Comparison of ENCODE assay signal across 9 cellular contexts in genomic region chr17:66915204-66915611, GRCh38. TPM values are rescaled to one million over a fixed set of nuclear protein-coding genes. Genes with fewer than 3 reads are reported as not detected.
DNase-seq lines count a peak whose midpoint lies in the region; ATAC-seq and TF ChIP-seq lines count a peak whose summit lies in the region.
"Had no signal": no experiment of that assay in that cellular context is flagged by ENCODE, and none has a peak within 500 bp of the region (broad histone marks: within the 10 kb centered on the region; RNA-seq: fewer than 3 reads in every experiment).

No MANE protein-coding gene starts in this region.

- H3K4me1 ChIP-seq in Caco-2: no peaks in the 10 kb centered on the region
- no peaks in the 10 kb centered on the region for H3K4me1 ChIP-seq in lower lobe of right lung

- CTCF ChIA-PET in Caco-2 (lab: Charles Lee): interaction anchor here (0.5 to 1.5 kb wide), 7 partner anchors 15 to 407 kb away, joined by 3 to 15 read pairs (median 3); no protein-coding TSS in a partner anchor
- CTCF ChIA-PET in activated CD8-positive, alpha-beta memory T cell treated with anti-CD3 and anti-CD28 coated beads, Interleukin-2, amount 10 ng/mL, durations not matched to agents 7 days and 5 days (lab: Charles Lee): interaction anchor here (0.6 kb wide), 1 partner anchor 153 kb away, joined by 3 read pairs; no protein-coding TSS in a partner anchor

- intact Hi-C loops in Caco-2 (cut with micrococcal nuclease; ENCODE audit: unreplicated experiment): loop anchor here (1.0 to 2.0 kb wide), 2 partner anchors 38 to 60 kb away; no protein-coding TSS in a partner anchor
- intact Hi-C loops in lower lobe of right lung (cut with DNase I): no loop called here

- ATAC-seq in lower lobe of right lung (peak; percentile 75 to 85), GM21447 (IDR thresholded peaks at IDR 0.05; ENCODE audit: unreplicated experiment) (no peak), GM19035 (IDR thresholded peaks at IDR 0.05; ENCODE audit: unreplicated experiment) (no peak)
- ATAC-seq in activated CD8-positive, alpha-beta memory T cell treated with anti-CD3 and anti-CD28 coated beads, Interleukin-2, amount 10 ng/mL, durations not matched to agents 7 days and 5 days: no peak

- peaks cover 20% of the 10 kb centered on the region for H3K9me3 Mint-ChIP-seq in Caco-2 (ENCODE audit: unreplicated experiment)
- H3K9me3 Mint-ChIP-seq in activated CD8-positive, alpha-beta memory T cell treated with anti-CD3 and anti-CD28 coated beads, Interleukin-2, amount 10 ng/mL, durations not matched to agents 7 days and 5 days (ENCODE audit: low read depth): no peaks in the 10 kb centered on the region

- H3K9me3 ChIP-seq in Caco-2 (no peaks in the 10 kb centered on the region), lower lobe of right lung (no peaks in the 10 kb centered on the region)

- H3K4me3 ChIP-seq in Caco-2 (ENCODE audit: low read depth, low read length) (no peak overlapping the region), astrocyte of the cerebellum (ENCODE audit: low read depth, low read length) (no peak overlapping the region), lower lobe of right lung (no peak overlapping the region)

- POLR2A ChIA-PET in Caco-2 (lab: Charles Lee): no interaction called here

- no peak overlapping the region for H3K27ac ChIP-seq in lower lobe of right lung

- no peaks in the 10 kb centered on the region for H3K27me3 Mint-ChIP-seq in Caco-2 (ENCODE audit: insufficient read depth, unreplicated experiment)
- peaks cover 12% of the 10 kb centered on the region for H3K27me3 Mint-ChIP-seq in activated CD8-positive, alpha-beta memory T cell treated with anti-CD3 and anti-CD28 coated beads, Interleukin-2, amount 10 ng/mL, durations not matched to agents 7 days and 5 days

- no peak for TF ChIP-seq EP300 in Ishikawa (IDR thresholded peaks at IDR 0.05; ENCODE audit: borderline replicate concordance)

- no peak overlapping the region for H3K27ac Mint-ChIP-seq in Caco-2 (ENCODE audit: unreplicated experiment)
- H3K27ac Mint-ChIP-seq in activated CD8-positive, alpha-beta memory T cell treated with anti-CD3 and anti-CD28 coated beads, Interleukin-2, amount 10 ng/mL, durations not matched to agents 7 days and 5 days: no peak overlapping the region
- H3K27ac Mint-ChIP-seq: activated B cell treated with CpG ODN at 0.5 μM for 24 hours had no signal

- DNase-seq in Caco-2 (peak in 1 of 2 experiments; percentile 58), astrocyte of the cerebellum (ENCODE audit: low read depth) (no peak), lower lobe of right lung (peak; percentile 57), inferior parietal cortex (ENCODE audit: extremely low spot score) (no peak)
- no peak for DNase-seq in activated CD8-positive, alpha-beta memory T cell treated with anti-CD3 and anti-CD28 coated beads, Interleukin-2, amount 10 ng/mL, durations not matched to agents 7 days and 5 days
- DNase-seq: activated B cell treated with CpG ODN at 0.5 μM for 24 hours had no signal

- H3K36me3 ChIP-seq in Caco-2 (ENCODE audit: control insufficient read depth, insufficient read depth, low read length): no peaks in the 10 kb centered on the region
- no peaks in the 10 kb centered on the region for H3K36me3 ChIP-seq in lower lobe of right lung

- in situ Hi-C loops in astrocyte of the cerebellum (cut with HindIII; ENCODE audit: low sequenced_read_pairs): loop anchor here (25.0 kb wide), 1 partner anchor 203 kb away; no protein-coding TSS in a partner anchor

- TF ChIP-seq CTCF in Caco-2 (IDR thresholded peaks at IDR 0.05; ENCODE audit: insufficient read depth in 1 of 2, low read depth in 1 of 2, low read length in 1 of 2, severe bottlenecking in 1 of 2, unreplicated experiment in 1 of 2) (peak; percentile 25 to 66), astrocyte of the cerebellum (IDR thresholded peaks at IDR 0.05; ENCODE audit: low read depth, low read length, missing control alignments) (peak; percentile 12), lower lobe of right lung (IDR thresholded peaks at IDR 0.05) (peak; percentile 20)

- H3K36me3 Mint-ChIP-seq in Caco-2 (ENCODE audit: insufficient read depth, unreplicated experiment): no peaks in the 10 kb centered on the region
- no peaks in the 10 kb centered on the region for H3K36me3 Mint-ChIP-seq in activated CD8-positive, alpha-beta memory T cell treated with anti-CD3 and anti-CD28 coated beads, Interleukin-2, amount 10 ng/mL, durations not matched to agents 7 days and 5 days

- peaks cover 8% of the 10 kb centered on the region for H3K4me1 Mint-ChIP-seq in Caco-2 (ENCODE audit: low read depth, unreplicated experiment)
- H3K4me1 Mint-ChIP-seq in activated CD8-positive, alpha-beta memory T cell treated with anti-CD3 and anti-CD28 coated beads, Interleukin-2, amount 10 ng/mL, durations not matched to agents 7 days and 5 days: no peaks in the 10 kb centered on the region
- H3K4me1 Mint-ChIP-seq: activated B cell treated with CpG ODN at 0.5 μM for 24 hours had no signal

- BruUV-seq in Caco-2 (replicated peaks; lab: Mats Ljungman, UMichigan): no TSS peak

- no peak overlapping the region for H3K4me3 Mint-ChIP-seq in Caco-2 (ENCODE audit: unreplicated experiment)
- H3K4me3 Mint-ChIP-seq in activated CD8-positive, alpha-beta memory T cell treated with anti-CD3 and anti-CD28 coated beads, Interleukin-2, amount 10 ng/mL, durations not matched to agents 7 days and 5 days: no peak overlapping the region
- H3K4me3 Mint-ChIP-seq: activated B cell treated with CpG ODN at 0.5 μM for 24 hours had no signal

- no peaks in the 10 kb centered on the region for H3K27me3 ChIP-seq in Caco-2 (replicated peaks; ENCODE audit: control insufficient read depth, insufficient read depth, low read length)
- peaks cover 4% of the 10 kb centered on the region for H3K27me3 ChIP-seq in lower lobe of right lung (ENCODE audit: low read depth)

- peak; percentile 88 for TF ChIP-seq RAD21 in Ishikawa (IDR thresholded peaks at IDR 0.05; ENCODE audit: low read depth)

TF ChIP-seq in Ishikawa, 13 proteins besides CTCF, POLR2A, EP300 and RAD21:
- no peak for TF ChIP-seq NFIC (IDR thresholded peaks at IDR 0.05)
- TF ChIP-seq TCF12 (IDR thresholded peaks at IDR 0.05; ENCODE audit: low read depth): no peak
- TF ChIP-seq TEAD4 (IDR thresholded peaks at IDR 0.05): no peak
- no peak for TF ChIP-seq TAF1 (IDR thresholded peaks at IDR 0.05; ENCODE audit: low read depth)
- TF ChIP-seq CREB1 (IDR thresholded peaks at IDR 0.05; ENCODE audit: low read depth): no peak
- TF ChIP-seq EGR1 (IDR thresholded peaks at IDR 0.05): no peak

RNA-seq across cellular contexts. Expression of gene CACNG4, which starts 49.3 kb away (rescaled TPM):
- total RNA-seq in Caco-2 (2022): 10.1 and 12.8 TPM in 2 replicates
- 5.1 TPM for total RNA-seq in lower lobe of right lung
- not detected for total RNA-seq in activated CD8-positive, alpha-beta memory T cell treated with anti-CD3 and anti-CD28 coated beads, Interleukin-2, amount 10 ng/mL, durations not matched to agents 7 days and 5 days
- total RNA-seq: activated B cell treated with CpG ODN at 0.5 μM for 24 hours had no signal

Comparison
In these comparisons a context has a peak if more than half of its experiments do, and no peak if none do; other contexts are left out.
1. ATAC-seq: peak in lower lobe of right lung (2 of 2); none in GM21447 (single experiment), activated CD8-positive, alpha-beta memory T cell treated with anti-CD3 and anti-CD28 coated beads, Interleukin-2, amount 10 ng/mL, durations not matched to agents 7 days and 5 days (single experiment) and GM19035 (single experiment).
2. Peak in every context shown above with its lines, with median percentiles within 50 percentile points of each other: CTCF ChIP-seq.